ENCODE assay signal across 23 cellular contexts in genomic region chr1:218382261-218382660, GRCh38.
"Had no signal": no experiment of that assay in that cellular context is flagged by ENCODE, and none has a peak within 500 bp of the region (broad histone marks: within the 10 kb centered on the region; RNA-seq: fewer than 3 reads in every experiment).

No MANE protein-coding gene starts in this region.

- H3K36me3 ChIP-seq: left ventricle myocardium inferior, lower lobe of right lung, right atrium auricular region, sigmoid colon, stomach had no signal

- H3K4me1 Mint-ChIP-seq: endodermal cell had no signal

- H3K27me3 ChIP-seq: right atrium auricular region, sigmoid colon, stomach had no signal

- H3K4me3 Mint-ChIP-seq: endodermal cell, immature natural killer cell, memory B cell, naive B cell, nephron, type B pancreatic cell had no signal

- H3K27me3 Mint-ChIP-seq: type B pancreatic cell had no signal

- H3K9me3 ChIP-seq: left ventricle myocardium inferior, lower lobe of right lung, right atrium auricular region, sigmoid colon, stomach had no signal

- FAIRE-seq: endothelial cell of umbilical vein, frontal cortex, keratinocyte, urothelium cell line had no signal

- H3K4me3 ChIP-seq: coronary artery, left ventricle myocardium inferior, lower lobe of right lung, right atrium auricular region, sigmoid colon, skin epidermis, stomach had no signal

- H3K27ac Mint-ChIP-seq: endodermal cell, immature natural killer cell, memory B cell, type B pancreatic cell had no signal

- H3K9me3 Mint-ChIP-seq: endodermal cell, memory B cell, naive B cell, nephron, type B pancreatic cell had no signal

- DNase-seq: effector CD4-positive, alpha-beta T cell; endodermal cell; glutamatergic neuron; immature natural killer cell; left cardiac atrium; left ventricle myocardium inferior; lower lobe of right lung; naive B cell; sigmoid colon; stimulated activated CD4-positive, alpha-beta T cell treated with anti-CD3 and anti-CD28 coated beads, Interleukin-12 subunit alpha, Interleukin-12 subunit beta, amount 100 ng/mL, for 4 hours; stimulated activated naive CD4-positive, alpha-beta T cell; stomach; substantia nigra had no signal

- H3K36me3 Mint-ChIP-seq: immature natural killer cell, memory B cell had no signal

- ATAC-seq: left cardiac atrium, lower lobe of right lung had no signal

- H3K27ac ChIP-seq: coronary artery, left ventricle myocardium inferior, lower lobe of right lung, right atrium auricular region, skin epidermis, stomach had no signal
